ENCODE assay signal across 1 cellular context in genomic region chrX:72238721-72239475, GRCh38.
TF ChIP-seq lines count a peak whose summit lies in the region.

Gene ERCC6L (minus strand): TSS chrX:72239027. CDS start chrX:72238911, 116 bp downstream.

TF ChIP-seq in K562, 482 proteins besides CTCF, POLR2A, EP300 and RAD21 (continued from another document and continues in another):
- no peak for TF ChIP-seq RNF219 (CRISPR knock-in tag; IDR thresholded peaks at IDR 0.05)
- TF ChIP-seq CC2D1A (IDR thresholded peaks at IDR 0.05) = no peak
- no peak for TF ChIP-seq ZNF639 (CRISPR knock-in tag; conservative IDR thresholded peaks at IDR 0.05 in 1 of 2, IDR thresholded peaks at IDR 0.05 in 1 of 2)
- no peak for TF ChIP-seq ZNF785 (CRISPR knock-in tag; IDR thresholded peaks at IDR 0.05)
- TF ChIP-seq ZNF589 (CRISPR knock-in tag; IDR thresholded peaks at IDR 0.05; ENCODE audit: low read depth) = no peak
- TF ChIP-seq CCNT2 (IDR thresholded peaks at IDR 0.05; ENCODE audit: borderline replicate concordance, extremely low read depth, insufficient read length, low read depth, low read length) = peak; percentile 41
- no peak for TF ChIP-seq NCOA6 (IDR thresholded peaks at IDR 0.05)
- TF ChIP-seq ZNF140 (CRISPR knock-in tag; IDR thresholded peaks at IDR 0.05) = no peak
- no peak for TF ChIP-seq E4F1 (CRISPR knock-in tag; IDR thresholded peaks at IDR 0.05; ENCODE audit: borderline replicate concordance)
- TF ChIP-seq ZNF780A (CRISPR knock-in tag; IDR thresholded peaks at IDR 0.05) = no peak
- no peak for TF ChIP-seq ZBTB2 (IDR thresholded peaks at IDR 0.05)
- no peak for TF ChIP-seq ZNF124 (CRISPR knock-in tag; IDR thresholded peaks at IDR 0.05)
- no peak for TF ChIP-seq JUND (IDR thresholded peaks at IDR 0.05; ENCODE audit: borderline replicate concordance, low read depth, low read length)
- TF ChIP-seq JUND (tag; IDR thresholded peaks at IDR 0.05; ENCODE audit: borderline replicate concordance, low read depth, low read length) = no peak
- TF ChIP-seq THAP12 (CRISPR knock-in tag; IDR thresholded peaks at IDR 0.05) = no peak
- no peak for TF ChIP-seq ZSCAN29 (IDR thresholded peaks at IDR 0.05)
- peak in 1 of 3 experiments; percentile 12 for TF ChIP-seq YY1 (IDR thresholded peaks at IDR 0.05; ENCODE audit: borderline replicate concordance in 1 of 3, control insufficient read depth in 1 of 3, extremely low read depth in 1 of 3, insufficient read depth in 3 of 3, insufficient read length in 1 of 3, insufficient replicate concordance in 2 of 3, low read depth in 1 of 3, low read length in 2 of 3)
- TF ChIP-seq POLR2G (IDR thresholded peaks at IDR 0.05; ENCODE audit: low read depth, low read length) = peak; percentile 94
- no peak for TF ChIP-seq MEF2A (IDR thresholded peaks at IDR 0.05; ENCODE audit: control insufficient read depth, low read depth, low read length)
- TF ChIP-seq PHF8 (IDR thresholded peaks at IDR 0.05; ENCODE audit: borderline replicate concordance, low read length) = peak; percentile 81; the same call in 1 of the 2 replicates
- TF ChIP-seq CHD2 (IDR thresholded peaks at IDR 0.05; ENCODE audit: low read depth, low read length) = no peak
- TF ChIP-seq FOXA1 (IDR thresholded peaks at IDR 0.05; ENCODE audit: borderline replicate concordance) = no peak
- TF ChIP-seq CHD7 (IDR thresholded peaks at IDR 0.05; ENCODE audit: low read depth, low read length) = no peak
- no peak for TF ChIP-seq THAP7 (CRISPR knock-in tag; IDR thresholded peaks at IDR 0.05)
- no peak for TF ChIP-seq RCOR1 (IDR thresholded peaks at IDR 0.05; ENCODE audit: borderline replicate concordance in 1 of 2, low read depth in 2 of 2, low read length in 2 of 2)
- TF ChIP-seq CREM (IDR thresholded peaks at IDR 0.05; ENCODE audit: low read depth) = peak; percentile 58
- no peak for TF ChIP-seq FOXM1 (IDR thresholded peaks at IDR 0.05; ENCODE audit: low read depth)
- no peak for TF ChIP-seq FOXM1 (CRISPR knock-in tag; IDR thresholded peaks at IDR 0.05; ENCODE audit: low read depth)
- no peak for TF ChIP-seq LCOR (CRISPR knock-in tag; IDR thresholded peaks at IDR 0.05)
- TF ChIP-seq PHB2 (IDR thresholded peaks at IDR 0.05; ENCODE audit: low read depth) = no peak
- TF ChIP-seq PML (IDR thresholded peaks at IDR 0.05; ENCODE audit: low read length) = peak; percentile 44; the same call in 1 of the 2 replicates
- peak; percentile 70 for TF ChIP-seq SAP30 (IDR thresholded peaks at IDR 0.05; ENCODE audit: borderline replicate concordance, insufficient read depth, low read depth, low read length, poor library complexity, severe bottlenecking)
- no peak for TF ChIP-seq ZZZ3 (IDR thresholded peaks at IDR 0.05)
- TF ChIP-seq NFXL1 (CRISPR knock-in tag; IDR thresholded peaks at IDR 0.05) = no peak
- TF ChIP-seq HES1 (IDR thresholded peaks at IDR 0.05; ENCODE audit: low read depth) = no peak
- TF ChIP-seq MXD1 (CRISPR knock-in tag; IDR thresholded peaks at IDR 0.05; ENCODE audit: borderline replicate concordance, poor library complexity, severe bottlenecking) = no peak
